8 cellular contexts compared by ENCODE assay signal in the genomic region with DNA sequence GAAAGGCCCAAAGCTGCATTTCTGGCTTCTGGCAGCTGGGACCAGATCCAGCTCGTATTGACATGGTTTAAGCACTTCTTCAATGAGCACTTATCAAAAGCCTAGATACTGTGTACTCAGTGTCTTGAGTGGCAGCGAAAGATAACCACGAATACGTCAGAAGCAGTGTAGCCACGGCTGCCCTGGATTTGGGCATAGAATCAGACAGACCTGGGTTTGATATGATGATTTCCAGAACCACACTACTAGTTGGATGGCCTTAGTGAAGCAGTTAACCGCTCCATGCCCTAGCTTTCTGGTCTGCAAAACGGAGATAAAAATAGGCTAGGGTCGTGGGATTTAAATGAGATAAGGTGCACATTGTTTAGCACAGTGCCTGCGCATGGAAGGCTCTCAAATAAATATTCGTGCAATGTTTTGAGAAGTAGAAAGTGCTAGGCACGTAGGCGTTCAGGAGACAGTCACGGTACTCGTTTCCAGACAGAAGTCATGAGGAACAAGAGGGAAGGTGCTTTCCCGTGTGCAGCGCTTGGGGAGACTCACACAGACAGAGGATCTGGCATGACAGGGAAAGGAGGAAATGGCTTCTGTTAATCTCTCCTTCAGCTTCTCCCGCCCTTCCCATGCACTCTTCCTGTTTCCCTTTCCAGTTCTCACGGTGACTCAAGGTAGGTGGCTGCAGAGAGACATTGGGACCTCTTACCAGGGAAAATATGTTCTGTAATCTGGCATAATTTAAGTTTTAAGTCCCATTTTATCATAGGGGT.
DNase-seq lines count a peak whose midpoint lies in the region; ATAC-seq and TF ChIP-seq lines count a peak whose summit lies in the region.

No MANE protein-coding gene starts in this region.

- peaks cover 77% of the 10 kb centered on the region for H3K4me1 Mint-ChIP-seq in activated T-helper 2 cell treated with anti-CD3 and anti-CD28 coated beads, Interferon-gamma antibody, Interleukin-2, Interleukin-4, amounts not matched to agents 10 μg/mL and 5 μg/mL and 100 μg/mL, durations not matched to agents 14 hours and 24 hours and 36 hours (ENCODE audit: low read depth)

- intact Hi-C loops in activated T-helper 2 cell treated with anti-CD3 and anti-CD28 coated beads, Interferon-gamma antibody, Interleukin-2, Interleukin-4, amounts not matched to agents 10 μg/mL and 5 μg/mL and 100 μg/mL, durations not matched to agents 14 hours and 24 hours and 36 hours (cut with micrococcal nuclease): loop anchor here (1.0 to 2.0 kb wide), 6 partner anchors 9 to 1235 kb away; a partner anchor contains a TSS
- intact Hi-C loops in left ventricle myocardium inferior (cut with micrococcal nuclease): loop anchor here (5.0 to 10.0 kb wide), 2 partner anchors 38 to 555 kb away; no protein-coding TSS in a partner anchor

- H3K27ac ChIP-seq in left ventricle myocardium inferior (replicated peaks): peak overlapping the region; percentile 100
- H3K27ac ChIP-seq in skin epidermis: peak overlapping the region; percentile 91 to 99 (median 98)

- H3K4me1 ChIP-seq in left ventricle myocardium inferior: peaks cover 68% of the 10 kb centered on the region

- ATAC-seq in GM19467 (IDR thresholded peaks at IDR 0.05; ENCODE audit: unreplicated experiment) (peak; percentile 9), GM18520 (IDR thresholded peaks at IDR 0.05; ENCODE audit: unreplicated experiment) (no peak)

- H3K4me3 ChIP-seq in AG09309 (ENCODE audit: control insufficient read depth, low read depth, low read length): peak overlapping the region; percentile 28
- peak overlapping the region; percentile 76 for H3K4me3 ChIP-seq in left ventricle myocardium inferior
- H3K4me3 ChIP-seq in skin epidermis: peak overlapping the region; percentile 51 to 74 (median 56)

- H3K27me3 Mint-ChIP-seq in activated T-helper 2 cell treated with anti-CD3 and anti-CD28 coated beads, Interferon-gamma antibody, Interleukin-2, Interleukin-4, amounts not matched to agents 10 μg/mL and 5 μg/mL and 100 μg/mL, durations not matched to agents 14 hours and 24 hours and 36 hours (ENCODE audit: low read depth): no peaks in the 10 kb centered on the region

- H3K9me3 ChIP-seq in left ventricle myocardium inferior (replicated peaks): no peaks in the 10 kb centered on the region

- no peaks in the 10 kb centered on the region for H3K36me3 ChIP-seq in left ventricle myocardium inferior

- H3K27me3 ChIP-seq in left ventricle myocardium inferior (ENCODE audit: low read depth): no peaks in the 10 kb centered on the region

- DNase-seq in AG09309 (ENCODE audit: low read depth) (no peak), HK-2 (ENCODE audit: unreplicated experiment) (peak; percentile 50), left ventricle myocardium inferior (peak; percentile 29), DMS53 (lab: John Stamatoyannopoulos, UW) (no peak)
- no peak for DNase-seq in activated T-helper 2 cell treated with anti-CD3 and anti-CD28 coated beads, Interferon-gamma antibody, Interleukin-2, Interleukin-4, amounts not matched to agents 10 μg/mL and 5 μg/mL and 100 μg/mL, durations not matched to agents 14 hours and 24 hours and 36 hours (ENCODE audit: low spot score)

- H3K27ac Mint-ChIP-seq in activated T-helper 2 cell treated with anti-CD3 and anti-CD28 coated beads, Interferon-gamma antibody, Interleukin-2, Interleukin-4, amounts not matched to agents 10 μg/mL and 5 μg/mL and 100 μg/mL, durations not matched to agents 14 hours and 24 hours and 36 hours: peak overlapping the region; percentile 98

- no peaks in the 10 kb centered on the region for H3K9me3 Mint-ChIP-seq in activated T-helper 2 cell treated with anti-CD3 and anti-CD28 coated beads, Interferon-gamma antibody, Interleukin-2, Interleukin-4, amounts not matched to agents 10 μg/mL and 5 μg/mL and 100 μg/mL, durations not matched to agents 14 hours and 24 hours and 36 hours

- peak overlapping the region; percentile 76 for H3K4me3 Mint-ChIP-seq in activated T-helper 2 cell treated with anti-CD3 and anti-CD28 coated beads, Interferon-gamma antibody, Interleukin-2, Interleukin-4, amounts not matched to agents 10 μg/mL and 5 μg/mL and 100 μg/mL, durations not matched to agents 14 hours and 24 hours and 36 hours (ENCODE audit: low read depth)

- TF ChIP-seq CTCF in AG09309 (IDR thresholded peaks at IDR 0.05; ENCODE audit: control insufficient read depth, insufficient read depth, low read depth, low read length, missing control alignments) (no peak), left ventricle myocardium inferior (IDR thresholded peaks at IDR 0.05; ENCODE audit: borderline replicate concordance) (no peak)

- no peaks in the 10 kb centered on the region for H3K36me3 Mint-ChIP-seq in activated T-helper 2 cell treated with anti-CD3 and anti-CD28 coated beads, Interferon-gamma antibody, Interleukin-2, Interleukin-4, amounts not matched to agents 10 μg/mL and 5 μg/mL and 100 μg/mL, durations not matched to agents 14 hours and 24 hours and 36 hours (ENCODE audit: low read depth)

Comparison
In these comparisons a context has a peak if more than half of its experiments do, and no peak if none do; other contexts are left out.
1. DNase-seq: peak in HK-2 (single experiment) and left ventricle myocardium inferior (single experiment); none in AG09309 (single experiment), activated T-helper 2 cell treated with anti-CD3 and anti-CD28 coated beads, Interferon-gamma antibody, Interleukin-2, Interleukin-4, amounts not matched to agents 10 μg/mL and 5 μg/mL and 100 μg/mL, durations not matched to agents 14 hours and 24 hours and 36 hours (single experiment) and DMS53 (single experiment).
2. Peak in every context shown above with its lines, with median percentiles within 50 percentile points of each other: H3K4me3 ChIP-seq.